ENCODE assay signal across 21 cellular contexts in genomic region chr19:52635786-52636570, GRCh38. TPM values are rescaled to one million over a fixed set of nuclear protein-coding genes. Genes with fewer than 3 reads are reported as not detected.
DNase-seq lines count a peak whose midpoint lies in the region; ATAC-seq and TF ChIP-seq lines count a peak whose summit lies in the region.
"Had no signal": no experiment of that assay in that cellular context is flagged by ENCODE, and none has a peak within 500 bp of the region (broad histone marks: within the 10 kb centered on the region; RNA-seq: fewer than 3 reads in every experiment).

No MANE protein-coding gene starts in this region.

- no peaks in the 10 kb centered on the region for H3K27me3 ChIP-seq in CD4-positive, CD25-positive, alpha-beta regulatory T cell (ENCODE audit: control insufficient read depth, insufficient read depth, low read length)
- H3K27me3 ChIP-seq in GM23248 (replicated peaks; ENCODE audit: insufficient read depth) = no peaks in the 10 kb centered on the region
- H3K27me3 ChIP-seq: tibial artery had no signal

- H3K36me3 Mint-ChIP-seq in CD4-positive, CD25-positive, alpha-beta regulatory T cell = peaks cover 23% of the 10 kb centered on the region
- peaks cover 25% of the 10 kb centered on the region for H3K36me3 Mint-ChIP-seq in endothelial cell (ENCODE audit: low read depth, unreplicated experiment)
- peaks cover 50% of the 10 kb centered on the region for H3K36me3 Mint-ChIP-seq in nephron progenitor cell (ENCODE audit: low read depth)
- peaks cover 30% of the 10 kb centered on the region for H3K36me3 Mint-ChIP-seq in stimulated activated effector memory CD8-positive, alpha-beta T cell treated with anti-CD3 and anti-CD28 coated beads, Interleukin-12 subunit alpha, Interleukin-12 subunit beta, amount 100 ng/mL, for 72 hours

- in situ Hi-C loops in GM23248 (cut with MboI) = no loop called here

- ATAC-seq in CD4-positive, CD25-positive, alpha-beta regulatory T cell (ENCODE audit: low read depth in 2 of 2) = no peak
- no peak for ATAC-seq in stimulated activated effector memory CD8-positive, alpha-beta T cell treated with anti-CD3 and anti-CD28 coated beads, Interleukin-12 subunit alpha, Interleukin-12 subunit beta, amount 100 ng/mL, for 72 hours

- H4K20me1 ChIP-seq in GM23248 (ENCODE audit: insufficient read depth) = no peaks in the 10 kb centered on the region

- H3K27ac Mint-ChIP-seq in CD4-positive, CD25-positive, alpha-beta regulatory T cell = no peak overlapping the region
- H3K27ac Mint-ChIP-seq in endothelial cell (ENCODE audit: unreplicated experiment) (peak overlapping the region; percentile 72), nephron progenitor cell (no peak overlapping the region)
- no peak overlapping the region for H3K27ac Mint-ChIP-seq in stimulated activated effector memory CD8-positive, alpha-beta T cell treated with anti-CD3 and anti-CD28 coated beads, Interleukin-12 subunit alpha, Interleukin-12 subunit beta, amount 100 ng/mL, for 72 hours
- H3K27ac Mint-ChIP-seq: activated naive CD4-positive, alpha-beta T cell treated with anti-CD3 and anti-CD28 coated beads for 36 hours had no signal

- peaks cover 10% of the 10 kb centered on the region for H3K4me1 ChIP-seq in CD4-positive, CD25-positive, alpha-beta regulatory T cell (ENCODE audit: control insufficient read depth, insufficient read depth, low read length, poor library complexity, severe bottlenecking)
- H3K4me1 ChIP-seq in GM23248 (ENCODE audit: insufficient read depth) = peaks cover 11% of the 10 kb centered on the region; the same call in 1 of the 2 replicates

- H3F3A ChIP-seq in GM23248 (ENCODE audit: insufficient read depth) = peaks cover 25% of the 10 kb centered on the region

- peak overlapping the region; percentile 94 to 99 (median 96) for H3K4me3 Mint-ChIP-seq in CD4-positive, CD25-positive, alpha-beta regulatory T cell
- H3K4me3 Mint-ChIP-seq in endothelial cell (ENCODE audit: unreplicated experiment) (peak overlapping the region; percentile 62), nephron progenitor cell (peak overlapping the region; percentile 95)
- no peak overlapping the region for H3K4me3 Mint-ChIP-seq in stimulated activated effector memory CD8-positive, alpha-beta T cell treated with anti-CD3 and anti-CD28 coated beads, Interleukin-12 subunit alpha, Interleukin-12 subunit beta, amount 100 ng/mL, for 72 hours

- H2AFZ ChIP-seq in GM23248 = no peak overlapping the region
- H2AFZ ChIP-seq: parathyroid adenoma had no signal

- H3K27ac ChIP-seq in CD4-positive, CD25-positive, alpha-beta regulatory T cell (ENCODE audit: insufficient read depth, low read length, poor library complexity, severe bottlenecking) = no peak overlapping the region
- no peak overlapping the region for H3K27ac ChIP-seq in GM23248
- H3K27ac ChIP-seq: C4-2B, parathyroid adenoma, SK-N-MC had no signal

- no peak overlapping the region for H3K9ac ChIP-seq in GM23248
- H3K9ac ChIP-seq: parathyroid adenoma had no signal

- no peak for DNase-seq in CD4-positive, CD25-positive, alpha-beta regulatory T cell
- DNase-seq in GM23248 (peak; percentile 41), endothelial cell (ENCODE audit: low spot score) (no peak), nephron progenitor cell (no peak), DMS114 treated with DMSO at 0.1 percent for 48 hours (lab: John Stamatoyannopoulos, UW; ENCODE audit: unreplicated experiment) (no peak), NCI-H510A treated with DMSO at 0.1 percent for 48 hours (lab: John Stamatoyannopoulos, UW) (no peak)
- no peak for DNase-seq in stimulated activated effector memory CD8-positive, alpha-beta T cell treated with anti-CD3 and anti-CD28 coated beads, Interleukin-12 subunit alpha, Interleukin-12 subunit beta, amount 100 ng/mL, for 72 hours (ENCODE audit: low spot score in 2 of 2)
- DNase-seq: activated CD8-positive, alpha-beta memory T cell treated with anti-CD3 and anti-CD28 coated beads for 24 hours; activated naive CD4-positive, alpha-beta T cell treated with anti-CD3 and anti-CD28 coated beads for 36 hours; caudate nucleus; effector CD8-positive, alpha-beta T cell; hypothalamus; MV-4-11; NCI-H2081; NCI-H526 treated with DMSO at 0.1 percent for 48 hours; OCI-M1; stimulated activated CD4-positive, alpha-beta T cell treated with anti-CD3 and anti-CD28 coated beads, Interleukin-4, amount 100 ng/mL, for 4 hours; tibial artery had no signal

- WGBS in GM23248 (ENCODE audit: low coverage in 1 of 2, low lambda C conversion rate in 2 of 2, missing lambda C conversion rate in 2 of 2), 2 experiments = 81 to 85% methylated on average over 11 of the region's 11 CpGs

- H3K4me2 ChIP-seq in GM23248 (ENCODE audit: unreplicated experiment) = no peak overlapping the region

- no peaks in the 10 kb centered on the region for H3K9me2 ChIP-seq in GM23248 (ENCODE audit: insufficient read depth)

- peaks cover 37% of the 10 kb centered on the region for H3K79me2 ChIP-seq in GM23248 (ENCODE audit: insufficient read depth)
- H3K79me2 ChIP-seq: parathyroid adenoma had no signal

- peaks cover 11% of the 10 kb centered on the region for H3K36me3 ChIP-seq in CD4-positive, CD25-positive, alpha-beta regulatory T cell (ENCODE audit: control insufficient read depth, insufficient read depth, low read length)
- H3K36me3 ChIP-seq in GM23248 (ENCODE audit: low read depth) = no peaks in the 10 kb centered on the region

- no peak overlapping the region for H3K4me3 ChIP-seq in CD4-positive, CD25-positive, alpha-beta regulatory T cell (ENCODE audit: low read depth, low read length)
- H3K4me3 ChIP-seq in GM23248 = no peak overlapping the region
- H3K4me3 ChIP-seq: SK-N-MC, tibial artery had no signal

- H3K4me1 Mint-ChIP-seq in CD4-positive, CD25-positive, alpha-beta regulatory T cell = peaks cover 5 to 37% (median 19%) of the 10 kb centered on the region in 4 donors
- H3K4me1 Mint-ChIP-seq in endothelial cell (ENCODE audit: unreplicated experiment) = peaks cover 9% of the 10 kb centered on the region
- H3K4me1 Mint-ChIP-seq in nephron progenitor cell = peaks cover 39% of the 10 kb centered on the region
- H3K4me1 Mint-ChIP-seq in stimulated activated effector memory CD8-positive, alpha-beta T cell treated with anti-CD3 and anti-CD28 coated beads, Interleukin-12 subunit alpha, Interleukin-12 subunit beta, amount 100 ng/mL, for 72 hours = peaks cover 40% of the 10 kb centered on the region

- peaks cover 2 to 9% of the 10 kb centered on the region in 2 experiments for H3K9me3 ChIP-seq in CD4-positive, CD25-positive, alpha-beta regulatory T cell (ENCODE audit: control insufficient read depth in 2 of 2, low read length in 2 of 2)
- H3K9me3 ChIP-seq in GM23248 (ENCODE audit: low read depth) = no peaks in the 10 kb centered on the region
- H3K9me3 ChIP-seq: tibial artery had no signal

- H3K9me3 Mint-ChIP-seq in CD4-positive, CD25-positive, alpha-beta regulatory T cell = peaks cover 0 to 14% (median 4%) of the 10 kb centered on the region in 7 donors
- H3K9me3 Mint-ChIP-seq in endothelial cell (ENCODE audit: unreplicated experiment) (no peaks in the 10 kb centered on the region), nephron progenitor cell (peaks cover 18% of the 10 kb centered on the region)
- no peaks in the 10 kb centered on the region for H3K9me3 Mint-ChIP-seq in stimulated activated effector memory CD8-positive, alpha-beta T cell treated with anti-CD3 and anti-CD28 coated beads, Interleukin-12 subunit alpha, Interleukin-12 subunit beta, amount 100 ng/mL, for 72 hours

- no peaks in the 10 kb centered on the region for H3K27me3 Mint-ChIP-seq in CD4-positive, CD25-positive, alpha-beta regulatory T cell
- peaks cover 9% of the 10 kb centered on the region for H3K27me3 Mint-ChIP-seq in endothelial cell (ENCODE audit: unreplicated experiment)
- peaks cover 4% of the 10 kb centered on the region for H3K27me3 Mint-ChIP-seq in nephron progenitor cell (ENCODE audit: low read depth, poor library complexity)

- TF ChIP-seq CTCF in endothelial cell (IDR thresholded peaks at IDR 0.05; ENCODE audit: unreplicated experiment) = no peak
- TF ChIP-seq CTCF in nephron progenitor cell (IDR thresholded peaks at IDR 0.05) = no peak

RNA-seq across cellular contexts. Expression of gene ZNF83, which starts 2.2 kb away (rescaled TPM):
- 63.7 TPM for total RNA-seq in CD4-positive, CD25-positive, alpha-beta regulatory T cell
- polyA plus RNA-seq in CD4-positive, CD25-positive, alpha-beta regulatory T cell = 10 to 100 TPM in 2 of 4 donors, 1 to 10 TPM in 2; 8.3 to 13.9 (median 11.3) TPM
- 29.1 and 55.8 TPM in 2 replicates for total RNA-seq in GM23248 (2014; rRNA removed; shearing (Covaris generic))
- polyA plus RNA-seq in GM23248 (2016; fragmentation: Nextera tagmentation; extraction: Ambion mirVana) = 24.7 and 27.9 TPM in 2 replicates
- 40.0 TPM for total RNA-seq in endothelial cell (ENCODE audit: unreplicated experiment)
